ENCODE assay signal across 2 cellular contexts in the genomic region with DNA sequence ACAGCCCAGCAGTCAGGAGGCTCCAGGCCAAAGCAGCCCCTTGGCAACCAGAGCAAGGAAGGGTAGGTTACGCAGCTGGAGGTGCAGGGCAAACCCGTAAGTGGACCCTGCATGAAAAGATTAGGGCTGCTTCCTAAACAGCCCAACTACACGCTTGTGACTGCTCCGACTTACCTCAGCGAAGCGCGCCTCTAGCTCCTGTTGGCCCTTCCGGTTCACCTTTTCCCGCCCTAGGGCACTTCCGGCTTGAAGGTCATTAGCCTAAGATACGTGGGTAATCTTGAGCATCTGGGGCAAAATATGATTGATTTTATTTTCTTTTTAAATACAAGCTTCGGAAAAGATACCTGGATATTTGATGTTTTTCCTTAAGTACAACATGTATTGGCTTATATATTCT.
TF ChIP-seq lines count a peak whose summit lies in the region.

CCDC73 (minus strand) TSS at position 224 of the 400 bp plus-strand sequence. CDS start 34,419 bp downstream, outside the sequence.

TF ChIP-seq in GM23338, 12 proteins besides CTCF, POLR2A, EP300 and RAD21 (continued from another document):
- TF ChIP-seq ZNF462 (CRISPR knock-in tag; IDR thresholded peaks at IDR 0.05) (no peak), STAT1 (IDR thresholded peaks at IDR 0.05; ENCODE audit: unreplicated experiment) (no peak), ZNF114 (CRISPR knock-in tag; IDR thresholded peaks at IDR 0.05) (no peak), EZH2 (IDR thresholded peaks at IDR 0.05; ENCODE audit: low read depth, unreplicated experiment) (no peak), REST (IDR thresholded peaks at IDR 0.05; ENCODE audit: unreplicated experiment) (no peak), NANOG (IDR thresholded peaks at IDR 0.05; ENCODE audit: borderline replicate concordance) (no peak)
- TF ChIP-seq, protein P1, sequence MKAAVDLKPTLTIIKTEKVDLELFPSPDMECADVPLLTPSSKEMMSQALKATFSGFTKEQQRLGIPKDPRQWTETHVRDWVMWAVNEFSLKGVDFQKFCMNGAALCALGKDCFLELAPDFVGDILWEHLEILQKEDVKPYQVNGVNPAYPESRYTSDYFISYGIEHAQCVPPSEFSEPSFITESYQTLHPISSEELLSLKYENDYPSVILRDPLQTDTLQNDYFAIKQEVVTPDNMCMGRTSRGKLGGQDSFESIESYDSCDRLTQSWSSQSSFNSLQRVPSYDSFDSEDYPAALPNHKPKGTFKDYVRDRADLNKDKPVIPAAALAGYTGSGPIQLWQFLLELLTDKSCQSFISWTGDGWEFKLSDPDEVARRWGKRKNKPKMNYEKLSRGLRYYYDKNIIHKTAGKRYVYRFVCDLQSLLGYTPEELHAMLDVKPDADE (IDR thresholded peaks at IDR 0.05) = no peak

TF ChIP-seq in WTC11, 78 proteins besides CTCF, POLR2A, EP300 and RAD21 (continued from another document):
- TF ChIP-seq, protein P2, sequence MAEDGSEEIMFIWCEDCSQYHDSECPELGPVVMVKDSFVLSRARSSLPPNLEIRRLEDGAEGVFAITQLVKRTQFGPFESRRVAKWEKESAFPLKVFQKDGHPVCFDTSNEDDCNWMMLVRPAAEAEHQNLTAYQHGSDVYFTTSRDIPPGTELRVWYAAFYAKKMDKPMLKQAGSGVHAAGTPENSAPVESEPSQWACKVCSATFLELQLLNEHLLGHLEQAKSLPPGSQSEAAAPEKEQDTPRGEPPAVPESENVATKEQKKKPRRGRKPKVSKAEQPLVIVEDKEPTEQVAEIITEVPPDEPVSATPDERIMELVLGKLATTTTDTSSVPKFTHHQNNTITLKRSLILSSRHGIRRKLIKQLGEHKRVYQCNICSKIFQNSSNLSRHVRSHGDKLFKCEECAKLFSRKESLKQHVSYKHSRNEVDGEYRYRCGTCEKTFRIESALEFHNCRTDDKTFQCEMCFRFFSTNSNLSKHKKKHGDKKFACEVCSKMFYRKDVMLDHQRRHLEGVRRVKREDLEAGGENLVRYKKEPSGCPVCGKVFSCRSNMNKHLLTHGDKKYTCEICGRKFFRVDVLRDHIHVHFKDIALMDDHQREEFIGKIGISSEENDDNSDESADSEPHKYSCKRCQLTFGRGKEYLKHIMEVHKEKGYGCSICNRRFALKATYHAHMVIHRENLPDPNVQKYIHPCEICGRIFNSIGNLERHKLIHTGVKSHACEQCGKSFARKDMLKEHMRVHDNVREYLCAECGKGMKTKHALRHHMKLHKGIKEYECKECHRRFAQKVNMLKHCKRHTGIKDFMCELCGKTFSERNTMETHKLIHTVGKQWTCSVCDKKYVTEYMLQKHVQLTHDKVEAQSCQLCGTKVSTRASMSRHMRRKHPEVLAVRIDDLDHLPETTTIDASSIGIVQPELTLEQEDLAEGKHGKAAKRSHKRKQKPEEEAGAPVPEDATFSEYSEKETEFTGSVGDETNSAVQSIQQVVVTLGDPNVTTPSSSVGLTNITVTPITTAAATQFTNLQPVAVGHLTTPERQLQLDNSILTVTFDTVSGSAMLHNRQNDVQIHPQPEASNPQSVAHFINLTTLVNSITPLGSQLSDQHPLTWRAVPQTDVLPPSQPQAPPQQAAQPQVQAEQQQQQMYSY (CRISPR knock-in tag; IDR thresholded peaks at IDR 0.05) = no peak
- no peak for TF ChIP-seq ZNF232 (CRISPR knock-in tag; IDR thresholded peaks at IDR 0.05)
- TF ChIP-seq, protein P3, sequence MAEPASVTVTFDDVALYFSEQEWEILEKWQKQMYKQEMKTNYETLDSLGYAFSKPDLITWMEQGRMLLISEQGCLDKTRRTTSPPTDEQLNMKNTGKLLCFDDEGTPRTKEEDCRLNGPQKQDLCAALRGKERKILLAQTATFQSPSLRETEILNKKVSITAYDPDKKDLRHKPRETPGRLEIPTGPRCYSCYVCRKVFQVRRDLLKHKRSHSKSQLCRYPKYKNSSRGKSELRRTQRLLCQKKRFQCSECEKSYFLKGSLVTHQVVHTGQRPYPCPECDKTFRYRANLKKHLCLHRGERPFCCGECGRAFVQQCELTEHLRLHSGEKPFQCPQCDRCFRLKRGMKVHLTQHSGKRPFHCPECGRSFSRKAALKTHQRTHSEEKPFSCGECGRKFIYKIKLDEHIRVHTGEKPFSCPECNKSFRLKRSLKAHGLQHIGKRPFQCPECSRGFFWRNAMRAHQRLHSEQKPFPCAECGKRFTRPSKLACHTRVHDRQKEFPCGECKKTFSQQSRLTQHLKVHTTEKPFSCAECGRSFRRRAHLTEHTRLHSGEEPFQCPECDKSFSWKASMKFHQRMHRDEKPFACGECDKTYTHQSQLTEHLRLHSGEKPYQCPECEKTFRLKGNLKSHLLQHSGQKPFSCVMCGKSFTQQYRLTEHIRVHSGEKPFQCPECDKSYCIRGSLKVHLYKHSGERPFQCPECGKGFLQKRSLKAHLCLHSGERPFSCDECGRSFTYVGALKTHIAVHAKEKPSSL (CRISPR knock-in tag; conservative IDR thresholded peaks at IDR 0.05) = no peak
- TF ChIP-seq ZNF416 (CRISPR knock-in tag; IDR thresholded peaks at IDR 0.05) = no peak
- TF ChIP-seq, protein P4, sequence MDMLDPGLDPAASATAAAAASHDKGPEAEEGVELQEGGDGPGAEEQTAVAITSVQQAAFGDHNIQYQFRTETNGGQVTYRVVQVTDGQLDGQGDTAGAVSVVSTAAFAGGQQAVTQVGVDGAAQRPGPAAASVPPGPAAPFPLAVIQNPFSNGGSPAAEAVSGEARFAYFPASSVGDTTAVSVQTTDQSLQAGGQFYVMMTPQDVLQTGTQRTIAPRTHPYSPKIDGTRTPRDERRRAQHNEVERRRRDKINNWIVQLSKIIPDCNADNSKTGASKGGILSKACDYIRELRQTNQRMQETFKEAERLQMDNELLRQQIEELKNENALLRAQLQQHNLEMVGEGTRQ (CRISPR knock-in tag; IDR thresholded peaks at IDR 0.05) = no peak
- no peak for TF ChIP-seq TEAD4 (CRISPR knock-in tag; IDR thresholded peaks at IDR 0.05)
- no peak for TF ChIP-seq MAX (CRISPR knock-in tag; IDR thresholded peaks at IDR 0.05)
- TF ChIP-seq, protein P5, sequence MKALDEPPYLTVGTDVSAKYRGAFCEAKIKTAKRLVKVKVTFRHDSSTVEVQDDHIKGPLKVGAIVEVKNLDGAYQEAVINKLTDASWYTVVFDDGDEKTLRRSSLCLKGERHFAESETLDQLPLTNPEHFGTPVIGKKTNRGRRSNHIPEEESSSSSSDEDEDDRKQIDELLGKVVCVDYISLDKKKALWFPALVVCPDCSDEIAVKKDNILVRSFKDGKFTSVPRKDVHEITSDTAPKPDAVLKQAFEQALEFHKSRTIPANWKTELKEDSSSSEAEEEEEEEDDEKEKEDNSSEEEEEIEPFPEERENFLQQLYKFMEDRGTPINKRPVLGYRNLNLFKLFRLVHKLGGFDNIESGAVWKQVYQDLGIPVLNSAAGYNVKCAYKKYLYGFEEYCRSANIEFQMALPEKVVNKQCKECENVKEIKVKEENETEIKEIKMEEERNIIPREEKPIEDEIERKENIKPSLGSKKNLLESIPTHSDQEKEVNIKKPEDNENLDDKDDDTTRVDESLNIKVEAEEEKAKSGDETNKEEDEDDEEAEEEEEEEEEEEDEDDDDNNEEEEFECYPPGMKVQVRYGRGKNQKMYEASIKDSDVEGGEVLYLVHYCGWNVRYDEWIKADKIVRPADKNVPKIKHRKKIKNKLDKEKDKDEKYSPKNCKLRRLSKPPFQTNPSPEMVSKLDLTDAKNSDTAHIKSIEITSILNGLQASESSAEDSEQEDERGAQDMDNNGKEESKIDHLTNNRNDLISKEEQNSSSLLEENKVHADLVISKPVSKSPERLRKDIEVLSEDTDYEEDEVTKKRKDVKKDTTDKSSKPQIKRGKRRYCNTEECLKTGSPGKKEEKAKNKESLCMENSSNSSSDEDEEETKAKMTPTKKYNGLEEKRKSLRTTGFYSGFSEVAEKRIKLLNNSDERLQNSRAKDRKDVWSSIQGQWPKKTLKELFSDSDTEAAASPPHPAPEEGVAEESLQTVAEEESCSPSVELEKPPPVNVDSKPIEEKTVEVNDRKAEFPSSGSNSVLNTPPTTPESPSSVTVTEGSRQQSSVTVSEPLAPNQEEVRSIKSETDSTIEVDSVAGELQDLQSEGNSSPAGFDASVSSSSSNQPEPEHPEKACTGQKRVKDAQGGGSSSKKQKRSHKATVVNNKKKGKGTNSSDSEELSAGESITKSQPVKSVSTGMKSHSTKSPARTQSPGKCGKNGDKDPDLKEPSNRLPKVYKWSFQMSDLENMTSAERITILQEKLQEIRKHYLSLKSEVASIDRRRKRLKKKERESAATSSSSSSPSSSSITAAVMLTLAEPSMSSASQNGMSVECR (CRISPR knock-in tag; IDR thresholded peaks at IDR 0.05; ENCODE audit: borderline replicate concordance) = no peak
- TF ChIP-seq CREM (CRISPR knock-in tag; IDR thresholded peaks at IDR 0.05) = no peak
- TF ChIP-seq SMAD4 (CRISPR knock-in tag; IDR thresholded peaks at IDR 0.05) = no peak
